Comparison of ENCODE assay signal across 11 cellular contexts in genomic region chr3:72739521-72740466, GRCh38.
A peak's percentile ranks its signal among the peaks of the same experiment; 100 is the strongest.
DNase-seq lines count a peak whose midpoint lies in the region; ATAC-seq, FAIRE-seq and TF ChIP-seq lines count a peak whose summit lies in the region.
"Had no signal": no experiment of that assay in that cellular context is flagged by ENCODE, and none has a peak within 500 bp of the region (broad histone marks: within the 10 kb centered on the region; RNA-seq: fewer than 3 reads in every experiment).

No MANE protein-coding gene starts in this region.

- intact Hi-C loops in MCF 10A (cut with micrococcal nuclease) = no loop called here
- intact Hi-C loops in natural killer cell (cut with micrococcal nuclease) = no loop called here

- 0 out of 2 replicates have a peak, but pooled peaks cover 3% of the 10 kb centered on the region for H3K4me1 ChIP-seq in MM.1S (ENCODE audit: low read length)

- CTCF ChIA-PET in MCF 10A (lab: Yijun Ruan, JAX) = interaction anchor here (0.6 to 1.4 kb wide), 3 partner anchors 21 to 79 kb away, joined by 3 to 4 read pairs (median 4); no protein-coding TSS in a partner anchor

- H3K4me3 Mint-ChIP-seq in MCF 10A (ENCODE audit: unreplicated experiment) = peak overlapping the region; percentile 55
- peak overlapping the region; percentile 78 for H3K4me3 Mint-ChIP-seq in natural killer cell

- no peaks in the 10 kb centered on the region for H3K9me3 ChIP-seq in MG63
- no peaks in the 10 kb centered on the region for H3K9me3 ChIP-seq in MM.1S (replicated peaks; ENCODE audit: insufficient read depth, low read length)

- H2AFZ ChIP-seq in MM.1S (ENCODE audit: low read length) = no peak overlapping the region

- H3F3A ChIP-seq in MM.1S (ENCODE audit: insufficient read depth, low read length) = no peaks in the 10 kb centered on the region

- H3K4me3 ChIP-seq in MG63 (no peak overlapping the region), MM.1S (ENCODE audit: low read length) (no peak overlapping the region)

- no peak overlapping the region for H3K27ac ChIP-seq in MM.1S (ENCODE audit: low read length)

- H3K36me3 ChIP-seq in MG63 (no peaks in the 10 kb centered on the region), MM.1S (replicated peaks; ENCODE audit: insufficient read depth, low read length) (no peaks in the 10 kb centered on the region)

- H4K20me1 ChIP-seq in MM.1S (ENCODE audit: insufficient read depth, low read length) = no peaks in the 10 kb centered on the region

- no peak for DNase-seq in D721Med (ENCODE audit: insufficient read length, low spot score)
- peak; percentile 6 for DNase-seq in MG63
- no peak for DNase-seq in MCF 10A (ENCODE audit: unreplicated experiment)
- DNase-seq in natural killer cell = no peak
- no peak for DNase-seq in NCI-H446 treated with DMSO at 0.1 percent for 48 hours (lab: John Stamatoyannopoulos, UW)
- no peak for DNase-seq in MM.1S
- DNase-seq in Ammon's horn (ENCODE audit: low spot score) = no peak
- DNase-seq: cerebellar nuclear complex, NCI-H1105, T-helper 9 cell had no signal

- no peaks in the 10 kb centered on the region for H3K27me3 Mint-ChIP-seq in MCF 10A (ENCODE audit: insufficient read depth, unreplicated experiment)
- peaks cover 0 to 6% of the 10 kb centered on the region in 2 donors for H3K27me3 Mint-ChIP-seq in natural killer cell (ENCODE audit: low read depth in 2 of 2)

- no peak for ATAC-seq in natural killer cell
- ATAC-seq in HG03135 (IDR thresholded peaks at IDR 0.05; ENCODE audit: unreplicated experiment) = no peak

- FAIRE-seq in D721Med (lab: Jason Lieb, UNC) = peak; percentile 89

- H3K79me2 ChIP-seq in MM.1S (ENCODE audit: low read length) = no peaks in the 10 kb centered on the region

- H3K9me3 Mint-ChIP-seq in MCF 10A (ENCODE audit: unreplicated experiment) (no peaks in the 10 kb centered on the region), natural killer cell (no peaks in the 10 kb centered on the region)

- no peak overlapping the region for H3K4me2 ChIP-seq in MM.1S (ENCODE audit: low read depth, low read length)

- H3K36me3 Mint-ChIP-seq in MCF 10A (ENCODE audit: insufficient read depth, unreplicated experiment) = no peaks in the 10 kb centered on the region
- H3K36me3 Mint-ChIP-seq in natural killer cell = no peaks in the 10 kb centered on the region

- H3K4me1 Mint-ChIP-seq in MCF 10A (ENCODE audit: insufficient read depth, unreplicated experiment) (peaks cover 6% of the 10 kb centered on the region), natural killer cell (peaks cover 7 to 16% of the 10 kb centered on the region in 2 donors)

- no peaks in the 10 kb centered on the region for H3K9me2 ChIP-seq in MM.1S (replicated peaks; ENCODE audit: insufficient read depth, low read length)

- H3K27ac Mint-ChIP-seq in MCF 10A (ENCODE audit: low read depth, unreplicated experiment) (no peak overlapping the region), natural killer cell (peak overlapping the region; percentile 1 to 28)

- no TSS peak for BruUV-seq in MCF 10A (replicated peaks; lab: Mats Ljungman, UMichigan)

- POLR2A ChIA-PET in MCF 10A (lab: Yijun Ruan, JAX) = no interaction called here

- H3K27me3 ChIP-seq in MG63 = no peaks in the 10 kb centered on the region
- H3K27me3 ChIP-seq in MM.1S (replicated peaks; ENCODE audit: insufficient read depth, low read length) = no peaks in the 10 kb centered on the region

- H3K9ac ChIP-seq in MM.1S (ENCODE audit: low read length) = no peak overlapping the region

- no peak for TF ChIP-seq CTCF in D721Med (IDR thresholded peaks at IDR 0.05; ENCODE audit: insufficient read depth, missing control alignments)
- no peak for TF ChIP-seq CTCF in MCF 10A (IDR thresholded peaks at IDR 0.05; ENCODE audit: unreplicated experiment)
- TF ChIP-seq CTCF in natural killer cell (IDR thresholded peaks at IDR 0.05) = no peak
- TF ChIP-seq CTCF in MM.1S (IDR thresholded peaks at IDR 0.05; ENCODE audit: low read length) = no peak
